In the genomic region with DNA sequence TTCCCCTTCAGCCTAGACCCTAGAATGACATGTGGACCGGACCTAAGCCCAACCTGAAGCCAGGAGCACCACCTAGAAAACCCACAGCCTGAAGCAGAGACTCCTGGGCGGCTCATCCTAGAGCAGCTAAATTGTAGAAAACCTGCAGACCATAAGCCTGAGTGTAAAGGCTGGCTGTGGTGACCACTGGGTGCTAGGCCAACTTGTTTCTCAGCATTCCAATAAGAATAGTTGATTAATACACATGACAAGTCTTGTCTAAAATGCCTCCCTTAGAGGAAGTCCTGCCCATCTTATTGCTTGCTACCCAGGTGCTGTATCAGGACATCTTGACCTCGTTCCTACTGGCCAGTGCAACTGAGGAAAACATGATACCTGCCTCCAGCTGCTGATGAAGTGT, we compare ENCODE assay signal across 23 cellular contexts. TPM values are rescaled to one million over a fixed set of nuclear protein-coding genes. Genes with fewer than 3 reads are reported as not detected.
DNase-seq lines count a peak whose midpoint lies in the region; ATAC-seq and TF ChIP-seq lines count a peak whose summit lies in the region.
"Had no signal": no experiment of that assay in that cellular context is flagged by ENCODE, and none has a peak within 500 bp of the region (broad histone marks: within the 10 kb centered on the region; RNA-seq: fewer than 3 reads in every experiment).

No MANE protein-coding gene starts in this region.

- no peak overlapping the region for H2AK5ac ChIP-seq in trophoblast cell (ENCODE audit: low read length)

- H3K9ac ChIP-seq in trophoblast cell (ENCODE audit: low read length), result no peak overlapping the region
- H3K9ac ChIP-seq: GM23248 had no signal

- H2AFZ ChIP-seq in PC-9 (no peak overlapping the region), trophoblast cell (ENCODE audit: insufficient read depth, low read length, poor library complexity) (no peak overlapping the region)
- H2AFZ ChIP-seq: GM23248 had no signal

- H4K8ac ChIP-seq in trophoblast cell (ENCODE audit: low read depth, low read length), result no peak overlapping the region

- WGBS in trophoblast cell (ENCODE audit: extremely low coverage, insufficient coverage, insufficient read length), result no CpG with 5 or more reads among the region's 3 CpGs

- H3K9me2 ChIP-seq in PC-9 (ENCODE audit: insufficient read depth), result no peaks in the 10 kb centered on the region; the same call in 1 of the 2 replicates

- no peaks in the 10 kb centered on the region for H3F3A ChIP-seq in PC-9 (ENCODE audit: insufficient read depth, low read depth)

- H2BK12ac ChIP-seq in trophoblast cell (ENCODE audit: low read length), result no peak overlapping the region

- H4K20me1 ChIP-seq in PC-9 (ENCODE audit: insufficient read depth), result no peaks in the 10 kb centered on the region

- H3K18ac ChIP-seq in trophoblast cell (ENCODE audit: low read length), result no peak overlapping the region

- H3K79me2 ChIP-seq in PC-9 (ENCODE audit: low read depth) (no peaks in the 10 kb centered on the region), trophoblast cell (ENCODE audit: control insufficient read depth, insufficient read depth, low read length, poor library complexity) (no peaks in the 10 kb centered on the region)

- H3K27ac ChIP-seq in PC-9 (no peak overlapping the region), RWPE2 (ENCODE audit: poor library complexity, severe bottlenecking) (peak overlapping the region; percentile 53), trophoblast cell (ENCODE audit: low read depth, low read length) (no peak overlapping the region)
- H3K27ac ChIP-seq: GM23248 had no signal

- H3K36me3 ChIP-seq in PC-9 (ENCODE audit: low read depth) (no peaks in the 10 kb centered on the region), RWPE2 (ENCODE audit: low read depth) (no peaks in the 10 kb centered on the region), trophoblast cell (ENCODE audit: control insufficient read depth in 1 of 2, insufficient read depth in 2 of 2, low read length in 2 of 2) (no peaks in the 10 kb centered on the region)
- H3K36me3 ChIP-seq: BE2C, HAP-1 had no signal

- H3K4me3 ChIP-seq in PC-9 (no peak overlapping the region), RWPE2 (ENCODE audit: severe bottlenecking) (no peak overlapping the region), trophoblast cell (ENCODE audit: low read depth, low read length) (no peak overlapping the region)
- H3K4me3 ChIP-seq: GM12878, GM23248, HAP-1 had no signal

- H2BK5ac ChIP-seq in trophoblast cell (ENCODE audit: low read depth, low read length, poor library complexity), result no peak overlapping the region

- H3K4ac ChIP-seq in trophoblast cell (ENCODE audit: low read depth, low read length), result no peak overlapping the region

- ATAC-seq in RWPE2 (ENCODE audit: low read depth) (peak; percentile 51; the same call in 2 of the 3 replicates), esophagus mucosa (peak; percentile 74), GM18519 (IDR thresholded peaks at IDR 0.05; ENCODE audit: low FRiP score, unreplicated experiment) (no peak), GM19324 (IDR thresholded peaks at IDR 0.05; ENCODE audit: low FRiP score, unreplicated experiment) (no peak)
- ATAC-seq: GM12878 had no signal

- intact Hi-C loops in PC-9 (cut with micrococcal nuclease; ENCODE audit: unreplicated experiment), result no loop called here

- POLR2A ChIA-PET in PC-9 (lab: Charles Lee; ENCODE audit: unreplicated experiment), result no interaction called here

- DNase-seq in PC-9 (peak in 1 of 2 experiments; percentile 82), RWPE2 (ENCODE audit: low spot score) (no peak), trophoblast cell (peak; percentile 31 to 79), NCI-H1694 (lab: John Stamatoyannopoulos, UW) (no peak)
- DNase-seq: BE2C; C1 segment of cervical spinal cord; CD4-positive, CD25-positive, alpha-beta regulatory T cell; CD8-positive, alpha-beta memory T cell; COR-L47; DMS 273 treated with DMSO at 0.1 percent for 48 hours; DMS53; DND-41; EL; GM23248 had no signal

- CTCF ChIA-PET in PC-9 (lab: Charles Lee), result no interaction called here

- no peak overlapping the region for H3K23ac ChIP-seq in trophoblast cell (ENCODE audit: low read length)

- TF ChIP-seq CTCF in PC-9 (conservative IDR thresholded peaks at IDR 0.05) (no peak), RWPE2 (IDR thresholded peaks at IDR 0.05; ENCODE audit: poor library complexity, severe bottlenecking) (no peak)

- H3K27me3 ChIP-seq in PC-9 (ENCODE audit: insufficient read depth, low read depth) (no peaks in the 10 kb centered on the region), RWPE2 (ENCODE audit: insufficient read depth, poor library complexity, severe bottlenecking) (no peaks in the 10 kb centered on the region), trophoblast cell (ENCODE audit: insufficient read depth, low read length) (no peaks in the 10 kb centered on the region)

- peaks cover 2% of the 10 kb centered on the region for H3K79me1 ChIP-seq in trophoblast cell (ENCODE audit: low read length)

- no peak overlapping the region for H2BK120ac ChIP-seq in trophoblast cell (ENCODE audit: insufficient read depth, low read length, poor library complexity)

- no peak overlapping the region for H3K14ac ChIP-seq in trophoblast cell (ENCODE audit: low read length)

- BruUV-seq in PC-9 (replicated peaks; lab: Mats Ljungman, UMichigan), result no TSS peak

- no peak overlapping the region for H4K12ac ChIP-seq in trophoblast cell (ENCODE audit: low read depth, low read length)

- H3K9me3 ChIP-seq in PC-9 (ENCODE audit: insufficient read depth, low read depth) (peaks cover 5% of the 10 kb centered on the region), RWPE2 (ENCODE audit: severe bottlenecking) (peaks cover 3% of the 10 kb centered on the region), trophoblast cell (ENCODE audit: insufficient read depth, low read depth, low read length) (no peaks in the 10 kb centered on the region)
- H3K9me3 ChIP-seq: BE2C, HAP-1 had no signal

- H4K91ac ChIP-seq in trophoblast cell (ENCODE audit: low read depth, low read length), result no peak overlapping the region

- peak overlapping the region; percentile 4; the same call in 1 of the 2 replicates for H3K4me2 ChIP-seq in PC-9
- H3K4me2 ChIP-seq in trophoblast cell (ENCODE audit: low read length), result no peak overlapping the region

- H3K4me1 ChIP-seq in PC-9 (replicated peaks; ENCODE audit: insufficient read depth) (peaks cover 8% of the 10 kb centered on the region), RWPE2 (ENCODE audit: insufficient read depth, poor library complexity, severe bottlenecking) (peaks cover 28% of the 10 kb centered on the region), trophoblast cell (ENCODE audit: control insufficient read depth in 1 of 2, insufficient read depth in 2 of 2, low read length in 2 of 2) (peaks cover 0 to 7% of the 10 kb centered on the region in 2 experiments)
- H3K4me1 ChIP-seq: BE2C had no signal

RNA-seq across cellular contexts. Expression of gene CASQ2, which starts 23.3 kb away (rescaled TPM):
- total RNA-seq in PC-9 (2021) (not detected in 2 replicates), esophagus mucosa (0.92 TPM)
- 4.9 TPM in 2 replicates for polyA plus RNA-seq in trophoblast cell (2013)
- total RNA-seq: A172; CD4-positive, CD25-positive, alpha-beta regulatory T cell; CD8-positive, alpha-beta memory T cell; G401; GM12878; GM23248; H4; HT-29 had no signal
- polyA plus RNA-seq: CD4-positive, CD25-positive, alpha-beta regulatory T cell; CD8-positive, alpha-beta memory T cell; GM12878; GM23248 had no signal

RNA-seq across cellular contexts. Expression of gene NHLH2, which starts 49.1 kb away (rescaled TPM):
- not detected in 2 replicates for total RNA-seq in PC-9 (2021)
- total RNA-seq in esophagus mucosa, result 1.1 TPM
- polyA plus RNA-seq in trophoblast cell (2013), result 1.4 and 1.6 TPM in 2 replicates
- total RNA-seq: CD4-positive, CD25-positive, alpha-beta regulatory T cell; CD8-positive, alpha-beta memory T cell; G401; GM12878; GM23248; H4; HT-29 had no signal
- polyA plus RNA-seq: CD4-positive, CD25-positive, alpha-beta regulatory T cell; CD8-positive, alpha-beta memory T cell had no signal

Comparison
In these comparisons a context has a peak if more than half of its experiments do, and no peak if none do; other contexts are left out.
1. DNase-seq: peak in trophoblast cell (2 of 2); none in RWPE2 (single experiment) and NCI-H1694 (single experiment).
2. ATAC-seq: peak in RWPE2 (single experiment) and esophagus mucosa (single experiment); none in GM18519 (single experiment) and GM19324 (single experiment).